ENCODE assay signal across 1 cellular context in the genomic region with DNA sequence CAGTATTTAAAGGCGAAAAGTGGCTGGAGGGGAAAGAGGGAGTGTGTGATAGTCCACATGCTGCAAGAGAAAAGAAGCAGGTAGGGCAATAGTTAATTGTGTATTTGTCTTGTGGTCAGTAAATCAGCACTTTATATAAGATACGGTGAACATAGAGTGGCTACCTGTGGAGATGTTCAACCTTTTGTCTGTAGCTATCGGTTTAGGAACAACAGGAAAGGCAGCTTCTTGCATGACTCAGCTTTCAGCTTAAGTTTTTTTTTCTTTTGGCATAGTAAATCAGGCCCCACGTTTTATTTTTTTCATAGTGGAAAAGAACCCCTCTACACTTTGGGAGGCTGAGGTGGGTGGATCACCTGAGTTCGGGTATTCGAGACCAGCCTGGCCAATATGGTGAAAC.
TF ChIP-seq lines count a peak whose summit lies in the region.

No MANE protein-coding gene starts in this region.

TF ChIP-seq in GM23338, 12 proteins besides CTCF, POLR2A, EP300 and RAD21 (continued from another document):
- TF ChIP-seq, protein P1, sequence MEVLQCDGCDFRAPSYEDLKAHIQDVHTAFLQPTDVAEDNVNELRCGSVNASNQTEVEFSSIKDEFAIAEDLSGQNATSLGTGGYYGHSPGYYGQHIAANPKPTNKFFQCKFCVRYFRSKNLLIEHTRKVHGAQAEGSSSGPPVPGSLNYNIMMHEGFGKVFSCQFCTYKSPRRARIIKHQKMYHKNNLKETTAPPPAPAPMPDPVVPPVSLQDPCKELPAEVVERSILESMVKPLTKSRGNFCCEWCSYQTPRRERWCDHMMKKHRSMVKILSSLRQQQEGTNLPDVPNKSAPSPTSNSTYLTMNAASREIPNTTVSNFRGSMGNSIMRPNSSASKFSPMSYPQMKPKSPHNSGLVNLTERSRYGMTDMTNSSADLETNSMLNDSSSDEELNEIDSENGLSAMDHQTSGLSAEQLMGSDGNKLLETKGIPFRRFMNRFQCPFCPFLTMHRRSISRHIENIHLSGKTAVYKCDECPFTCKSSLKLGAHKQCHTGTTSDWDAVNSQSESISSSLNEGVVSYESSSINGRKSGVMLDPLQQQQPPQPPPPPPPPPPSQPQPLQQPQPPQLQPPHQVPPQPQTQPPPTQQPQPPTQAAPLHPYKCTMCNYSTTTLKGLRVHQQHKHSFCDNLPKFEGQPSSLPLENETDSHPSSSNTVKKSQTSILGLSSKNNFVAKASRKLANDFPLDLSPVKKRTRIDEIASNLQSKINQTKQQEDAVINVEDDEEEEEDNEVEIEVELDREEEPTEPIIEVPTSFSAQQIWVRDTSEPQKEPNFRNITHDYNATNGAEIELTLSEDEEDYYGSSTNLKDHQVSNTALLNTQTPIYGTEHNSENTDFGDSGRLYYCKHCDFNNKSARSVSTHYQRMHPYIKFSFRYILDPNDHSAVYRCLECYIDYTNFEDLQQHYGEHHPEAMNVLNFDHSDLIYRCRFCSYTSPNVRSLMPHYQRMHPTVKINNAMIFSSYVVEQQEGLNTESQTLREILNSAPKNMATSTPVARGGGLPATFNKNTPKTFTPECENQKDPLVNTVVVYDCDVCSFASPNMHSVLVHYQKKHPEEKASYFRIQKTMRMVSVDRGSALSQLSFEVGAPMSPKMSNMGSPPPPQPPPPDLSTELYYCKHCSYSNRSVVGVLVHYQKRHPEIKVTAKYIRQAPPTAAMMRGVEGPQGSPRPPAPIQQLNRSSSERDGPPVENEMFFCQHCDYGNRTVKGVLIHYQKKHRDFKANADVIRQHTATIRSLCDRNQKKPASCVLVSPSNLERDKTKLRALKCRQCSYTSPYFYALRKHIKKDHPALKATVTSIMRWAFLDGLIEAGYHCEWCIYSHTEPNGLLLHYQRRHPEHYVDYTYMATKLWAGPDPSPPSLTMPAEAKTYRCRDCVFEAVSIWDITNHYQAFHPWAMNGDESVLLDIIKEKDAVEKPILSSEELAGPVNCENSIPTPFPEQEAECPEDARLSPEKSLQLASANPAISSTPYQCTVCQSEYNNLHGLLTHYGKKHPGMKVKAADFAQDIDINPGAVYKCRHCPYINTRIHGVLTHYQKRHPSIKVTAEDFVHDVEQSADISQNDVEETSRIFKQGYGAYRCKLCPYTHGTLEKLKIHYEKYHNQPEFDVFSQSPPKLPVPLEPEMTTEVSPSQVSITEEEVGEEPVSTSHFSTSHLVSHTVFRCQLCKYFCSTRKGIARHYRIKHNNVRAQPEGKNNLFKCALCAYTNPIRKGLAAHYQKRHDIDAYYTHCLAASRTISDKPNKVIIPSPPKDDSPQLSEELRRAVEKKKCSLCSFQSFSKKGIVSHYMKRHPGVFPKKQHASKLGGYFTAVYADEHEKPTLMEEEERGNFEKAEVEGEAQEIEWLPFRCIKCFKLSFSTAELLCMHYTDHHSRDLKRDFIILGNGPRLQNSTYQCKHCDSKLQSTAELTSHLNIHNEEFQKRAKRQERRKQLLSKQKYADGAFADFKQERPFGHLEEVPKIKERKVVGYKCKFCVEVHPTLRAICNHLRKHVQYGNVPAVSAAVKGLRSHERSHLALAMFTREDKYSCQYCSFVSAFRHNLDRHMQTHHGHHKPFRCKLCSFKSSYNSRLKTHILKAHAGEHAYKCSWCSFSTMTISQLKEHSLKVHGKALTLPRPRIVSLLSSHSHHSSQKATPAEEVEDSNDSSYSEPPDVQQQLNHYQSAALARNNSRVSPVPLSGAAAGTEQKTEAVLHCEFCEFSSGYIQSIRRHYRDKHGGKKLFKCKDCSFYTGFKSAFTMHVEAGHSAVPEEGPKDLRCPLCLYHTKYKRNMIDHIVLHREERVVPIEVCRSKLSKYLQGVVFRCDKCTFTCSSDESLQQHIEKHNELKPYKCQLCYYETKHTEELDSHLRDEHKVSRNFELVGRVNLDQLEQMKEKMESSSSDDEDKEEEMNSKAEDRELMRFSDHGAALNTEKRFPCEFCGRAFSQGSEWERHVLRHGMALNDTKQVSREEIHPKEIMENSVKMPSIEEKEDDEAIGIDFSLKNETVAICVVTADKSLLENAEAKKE (CRISPR knock-in tag; IDR thresholded peaks at IDR 0.05) = no peak
- no peak for TF ChIP-seq JUNB (IDR thresholded peaks at IDR 0.05; ENCODE audit: unreplicated experiment)
- no peak for TF ChIP-seq STAT1 (IDR thresholded peaks at IDR 0.05; ENCODE audit: unreplicated experiment)
- TF ChIP-seq EZH2 (IDR thresholded peaks at IDR 0.05; ENCODE audit: low read depth, unreplicated experiment) = no peak
- no peak for TF ChIP-seq ZNF114 (CRISPR knock-in tag; IDR thresholded peaks at IDR 0.05)
- no peak for TF ChIP-seq POLR2AphosphoS5 (IDR thresholded peaks at IDR 0.05; ENCODE audit: low read depth)
- TF ChIP-seq EZH2phosphoT487 (IDR thresholded peaks at IDR 0.05; ENCODE audit: unreplicated experiment) = no peak
- TF ChIP-seq, protein P2, sequence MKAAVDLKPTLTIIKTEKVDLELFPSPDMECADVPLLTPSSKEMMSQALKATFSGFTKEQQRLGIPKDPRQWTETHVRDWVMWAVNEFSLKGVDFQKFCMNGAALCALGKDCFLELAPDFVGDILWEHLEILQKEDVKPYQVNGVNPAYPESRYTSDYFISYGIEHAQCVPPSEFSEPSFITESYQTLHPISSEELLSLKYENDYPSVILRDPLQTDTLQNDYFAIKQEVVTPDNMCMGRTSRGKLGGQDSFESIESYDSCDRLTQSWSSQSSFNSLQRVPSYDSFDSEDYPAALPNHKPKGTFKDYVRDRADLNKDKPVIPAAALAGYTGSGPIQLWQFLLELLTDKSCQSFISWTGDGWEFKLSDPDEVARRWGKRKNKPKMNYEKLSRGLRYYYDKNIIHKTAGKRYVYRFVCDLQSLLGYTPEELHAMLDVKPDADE (IDR thresholded peaks at IDR 0.05) = no peak
- TF ChIP-seq, protein P3, sequence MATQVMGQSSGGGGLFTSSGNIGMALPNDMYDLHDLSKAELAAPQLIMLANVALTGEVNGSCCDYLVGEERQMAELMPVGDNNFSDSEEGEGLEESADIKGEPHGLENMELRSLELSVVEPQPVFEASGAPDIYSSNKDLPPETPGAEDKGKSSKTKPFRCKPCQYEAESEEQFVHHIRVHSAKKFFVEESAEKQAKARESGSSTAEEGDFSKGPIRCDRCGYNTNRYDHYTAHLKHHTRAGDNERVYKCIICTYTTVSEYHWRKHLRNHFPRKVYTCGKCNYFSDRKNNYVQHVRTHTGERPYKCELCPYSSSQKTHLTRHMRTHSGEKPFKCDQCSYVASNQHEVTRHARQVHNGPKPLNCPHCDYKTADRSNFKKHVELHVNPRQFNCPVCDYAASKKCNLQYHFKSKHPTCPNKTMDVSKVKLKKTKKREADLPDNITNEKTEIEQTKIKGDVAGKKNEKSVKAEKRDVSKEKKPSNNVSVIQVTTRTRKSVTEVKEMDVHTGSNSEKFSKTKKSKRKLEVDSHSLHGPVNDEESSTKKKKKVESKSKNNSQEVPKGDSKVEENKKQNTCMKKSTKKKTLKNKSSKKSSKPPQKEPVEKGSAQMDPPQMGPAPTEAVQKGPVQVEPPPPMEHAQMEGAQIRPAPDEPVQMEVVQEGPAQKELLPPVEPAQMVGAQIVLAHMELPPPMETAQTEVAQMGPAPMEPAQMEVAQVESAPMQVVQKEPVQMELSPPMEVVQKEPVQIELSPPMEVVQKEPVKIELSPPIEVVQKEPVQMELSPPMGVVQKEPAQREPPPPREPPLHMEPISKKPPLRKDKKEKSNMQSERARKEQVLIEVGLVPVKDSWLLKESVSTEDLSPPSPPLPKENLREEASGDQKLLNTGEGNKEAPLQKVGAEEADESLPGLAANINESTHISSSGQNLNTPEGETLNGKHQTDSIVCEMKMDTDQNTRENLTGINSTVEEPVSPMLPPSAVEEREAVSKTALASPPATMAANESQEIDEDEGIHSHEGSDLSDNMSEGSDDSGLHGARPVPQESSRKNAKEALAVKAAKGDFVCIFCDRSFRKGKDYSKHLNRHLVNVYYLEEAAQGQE (IDR thresholded peaks at IDR 0.05; ENCODE audit: unreplicated experiment) = no peak
